ENCODE assay signal across 8 cellular contexts in the genomic region with DNA sequence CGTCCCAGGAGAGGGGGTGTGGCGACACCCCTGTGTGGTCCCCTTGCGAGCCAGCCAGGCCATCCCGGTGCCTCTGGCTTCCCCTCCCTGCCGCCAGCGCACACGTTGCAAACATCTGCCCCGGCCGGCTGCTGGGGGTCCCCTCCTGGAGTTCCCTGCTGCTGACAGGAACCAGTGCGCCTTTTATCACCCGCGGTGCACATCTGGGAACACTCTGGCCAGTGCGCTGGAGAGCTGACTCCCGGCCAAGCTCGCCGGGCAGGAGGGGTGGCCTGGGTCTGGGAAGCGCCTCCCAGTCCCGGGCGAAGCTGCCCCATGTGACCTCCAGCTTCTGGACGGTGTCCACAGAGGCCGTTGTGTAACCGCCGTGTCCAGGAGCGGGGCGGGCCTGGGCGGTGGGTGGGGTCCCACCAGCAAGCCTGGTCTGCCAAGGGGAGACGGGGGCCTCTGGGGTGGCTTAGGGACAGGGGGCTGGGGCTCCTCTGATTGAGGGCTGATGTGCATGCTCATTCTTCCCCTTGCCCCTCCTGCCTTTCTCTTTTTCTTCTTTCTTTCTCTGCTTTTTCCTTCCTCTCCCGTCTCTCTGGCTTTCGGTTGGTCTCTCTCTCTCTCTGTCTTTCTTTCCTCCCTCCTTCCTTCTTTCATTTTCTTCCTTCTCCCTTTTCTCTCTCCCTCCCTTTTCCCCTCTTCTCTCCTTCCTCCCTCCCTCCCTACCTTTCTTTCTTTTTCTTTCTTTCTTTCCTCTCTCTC. TPM values are rescaled to one million over a fixed set of nuclear protein-coding genes. Genes with fewer than 3 reads are reported as not detected.
A peak's percentile ranks its signal among the peaks of the same experiment; 100 is the strongest.
DNase-seq lines count a peak whose midpoint lies in the region; ATAC-seq and TF ChIP-seq lines count a peak whose summit lies in the region.

No MANE protein-coding gene starts in this region.

- no peaks in the 10 kb centered on the region for H3K9me3 Mint-ChIP-seq in activated T-helper 17 cell treated with anti-CD3 and anti-CD28 coated beads, Interleukin-2, amount 50 U/mL, for 72 hours
- no peaks in the 10 kb centered on the region for H3K9me3 Mint-ChIP-seq in T-helper 2 cell treated with Interferon-gamma antibody and Interleukin-4, amounts not matched to agents 5 μg/mL and 100 μg/mL, for 36 hours

- H3K9me3 ChIP-seq in ascending aorta, result no peaks in the 10 kb centered on the region
- H3K9me3 ChIP-seq in sigmoid colon, result no peaks in the 10 kb centered on the region

- peak overlapping the region; percentile 66 to 68 for H3K27ac ChIP-seq in ascending aorta
- H3K27ac ChIP-seq in sigmoid colon, result peak overlapping the region; percentile 72 to 85 (median 80)

- DNase-seq in G401 (ENCODE audit: low spot score), result peak; percentile 72
- peak; percentile 74 to 95 for DNase-seq in ascending aorta (ENCODE audit: low spot score in 2 of 2)
- DNase-seq in hepatic stellate cell (ENCODE audit: low spot score), result peak; percentile 89
- DNase-seq in sigmoid colon, result peak; percentile 99
- DNase-seq in stimulated activated CD4-positive, alpha-beta T cell treated with anti-CD3 and anti-CD28 coated beads, Interleukin-4, amount 100 ng/mL, for 1 hour, result no peak
- no peak for DNase-seq in T-helper 2 cell treated with Interferon-gamma antibody and Interleukin-4, amounts not matched to agents 5 μg/mL and 100 μg/mL, for 36 hours (ENCODE audit: low spot score)

- H3K4me3 Mint-ChIP-seq in activated T-helper 17 cell treated with anti-CD3 and anti-CD28 coated beads, Interleukin-2, amount 50 U/mL, for 72 hours, result no peak overlapping the region
- H3K4me3 Mint-ChIP-seq in T-helper 2 cell treated with Interferon-gamma antibody and Interleukin-4, amounts not matched to agents 5 μg/mL and 100 μg/mL, for 36 hours, result no peak overlapping the region

- H3K36me3 ChIP-seq in ascending aorta (no peaks in the 10 kb centered on the region), sigmoid colon (no peaks in the 10 kb centered on the region)

- intact Hi-C loops in ascending aorta (cut with DNase I), result no loop called here
- intact Hi-C loops in sigmoid colon (cut with DNase I), result loop anchor here (1.0 to 5.0 kb wide), 2 partner anchors 65 to 83 kb away; no protein-coding TSS in a partner anchor

- no peak for ATAC-seq in activated T-helper 17 cell treated with anti-CD3 and anti-CD28 coated beads, Interleukin-2, amount 50 U/mL, for 72 hours (replicated peaks)
- no peak for ATAC-seq in HG03139 (IDR thresholded peaks at IDR 0.05; ENCODE audit: unreplicated experiment)

- peaks cover 3 to 13% of the 10 kb centered on the region in 2 donors for H3K4me1 ChIP-seq in ascending aorta
- H3K4me1 ChIP-seq in sigmoid colon, result peaks cover 0 to 34% (median 30%) of the 10 kb centered on the region in 4 donors

- H3K27ac Mint-ChIP-seq in activated T-helper 17 cell treated with anti-CD3 and anti-CD28 coated beads, Interleukin-2, amount 50 U/mL, for 72 hours, result no peak overlapping the region
- no peak overlapping the region for H3K27ac Mint-ChIP-seq in T-helper 2 cell treated with Interferon-gamma antibody and Interleukin-4, amounts not matched to agents 5 μg/mL and 100 μg/mL, for 36 hours

- peaks cover 10% of the 10 kb centered on the region for H3K4me1 Mint-ChIP-seq in activated T-helper 17 cell treated with anti-CD3 and anti-CD28 coated beads, Interleukin-2, amount 50 U/mL, for 72 hours
- H3K4me1 Mint-ChIP-seq in T-helper 2 cell treated with Interferon-gamma antibody and Interleukin-4, amounts not matched to agents 5 μg/mL and 100 μg/mL, for 36 hours (ENCODE audit: low read depth), result no peaks in the 10 kb centered on the region

- TF ChIP-seq CTCF in ascending aorta (IDR thresholded peaks at IDR 0.05) (no peak), sigmoid colon (IDR thresholded peaks at IDR 0.05) (no peak)

- H3K27me3 ChIP-seq in ascending aorta (no peaks in the 10 kb centered on the region), sigmoid colon (no peaks in the 10 kb centered on the region)

- in situ Hi-C loops in G401 (cut with HindIII; ENCODE audit: low sequenced_read_pairs), result no loop called here

- no peaks in the 10 kb centered on the region for H3K36me3 Mint-ChIP-seq in activated T-helper 17 cell treated with anti-CD3 and anti-CD28 coated beads, Interleukin-2, amount 50 U/mL, for 72 hours (ENCODE audit: low read depth)
- H3K36me3 Mint-ChIP-seq in T-helper 2 cell treated with Interferon-gamma antibody and Interleukin-4, amounts not matched to agents 5 μg/mL and 100 μg/mL, for 36 hours (ENCODE audit: low read depth), result no peaks in the 10 kb centered on the region

- peak in 2 of 4 donors; percentile 79 to 87 for TF ChIP-seq EP300 in sigmoid colon (IDR thresholded peaks at IDR 0.05)

- H3K4me3 ChIP-seq in ascending aorta (peak overlapping the region; percentile 38 to 59), sigmoid colon (peak overlapping the region; percentile 20 to 42 (median 35))

- TF ChIP-seq POLR2A in sigmoid colon (IDR thresholded peaks at IDR 0.05), result no peak

- WGBS in sigmoid colon, 2 donors, result 3 to 6% methylated on average over 29 of the region's 29 CpGs

- H3K27me3 Mint-ChIP-seq in activated T-helper 17 cell treated with anti-CD3 and anti-CD28 coated beads, Interleukin-2, amount 50 U/mL, for 72 hours, result peaks cover 32% of the 10 kb centered on the region
- H3K27me3 Mint-ChIP-seq in T-helper 2 cell treated with Interferon-gamma antibody and Interleukin-4, amounts not matched to agents 5 μg/mL and 100 μg/mL, for 36 hours (ENCODE audit: low read depth), result peaks cover 29% of the 10 kb centered on the region

RNA-seq across cellular contexts. Expression of gene CIBAR2, which starts 25.2 kb away (rescaled TPM):
- 0.37 and 0.51 TPM in 2 replicates for total RNA-seq in G401 (2014; rRNA removed; shearing (Covaris generic))
- total RNA-seq in ascending aorta, result not detected
- total RNA-seq in sigmoid colon, result not detected
- polyA plus RNA-seq in sigmoid colon, result not detected
- under 1 TPM in 1 of 2 donors, not detected in 1; 0.34 TPM for total RNA-seq in activated T-helper 17 cell treated with anti-CD3 and anti-CD28 coated beads, Interleukin-2, amount 50 U/mL, for 72 hours

Comparison
In these comparisons a context has a peak if more than half of its experiments do, and no peak if none do; other contexts are left out.
1. DNase-seq: peak in G401 (single experiment), ascending aorta (2 of 2), hepatic stellate cell (single experiment) and sigmoid colon (single experiment); none in stimulated activated CD4-positive, alpha-beta T cell treated with anti-CD3 and anti-CD28 coated beads, Interleukin-4, amount 100 ng/mL, for 1 hour (single experiment) and T-helper 2 cell treated with Interferon-gamma antibody and Interleukin-4, amounts not matched to agents 5 μg/mL and 100 μg/mL, for 36 hours (single experiment).